Comparison of ENCODE assay signal across 12 cellular contexts in genomic region chr20:5602346-5602745, GRCh38. TPM values are rescaled to one million over a fixed set of nuclear protein-coding genes. Genes with fewer than 3 reads are reported as not detected.
A peak's percentile ranks its signal among the peaks of the same experiment; 100 is the strongest.
DNase-seq lines count a peak whose midpoint lies in the region; ATAC-seq, FAIRE-seq and TF ChIP-seq lines count a peak whose summit lies in the region.
"Had no signal": no experiment of that assay in that cellular context is flagged by ENCODE, and none has a peak within 500 bp of the region (broad histone marks: within the 10 kb centered on the region; RNA-seq: fewer than 3 reads in every experiment).

No MANE protein-coding gene starts in this region.

- no peak overlapping the region for H3K4me3 Mint-ChIP-seq in CD14-positive monocyte
- H3K4me3 Mint-ChIP-seq in activated B cell treated with CpG ODN at 0.5 μM for 24 hours = no peak overlapping the region

- H3K27ac Mint-ChIP-seq in CD14-positive monocyte (peak overlapping the region in 6 of 7 donors; percentile 67 to 88 (median 76)), activated B cell treated with CpG ODN at 0.5 μM for 24 hours (peak overlapping the region; percentile 62)

- CTCF ChIA-PET in activated B cell treated with CpG ODN at 0.5 μM for 24 hours (lab: Charles Lee) = no interaction called here

- H3K4me3 ChIP-seq in fibroblast of the aortic adventitia (ENCODE audit: low read depth, low read length) (no peak overlapping the region), pancreas (no peak overlapping the region)
- H3K4me3 ChIP-seq: testis had no signal

- peaks cover 0 to 15% (median 0%) of the 10 kb centered on the region in 3 donors for H3K36me3 ChIP-seq in pancreas

- no peak for FAIRE-seq in pancreas (lab: Jason Lieb, UNC)

- H3K36me3 Mint-ChIP-seq in CD14-positive monocyte = peaks cover 78 to 93% of the 10 kb centered on the region in 2 donors
- peaks cover 62% of the 10 kb centered on the region for H3K36me3 Mint-ChIP-seq in activated B cell treated with CpG ODN at 0.5 μM for 24 hours (ENCODE audit: low read depth)

- 59 to 60% methylated on average over 5 of the region's 5 CpGs for WGBS in pancreas, 2 donors

- intact Hi-C loops in CD14-positive monocyte (cut with micrococcal nuclease) (loop anchor here in 1 of 2 donors (5.0 to 10.0 kb wide), 2 partner anchors 35 to 152 kb away; partner anchors contain the start of gene SHLD1), activated B cell treated with CpG ODN at 0.5 μM for 24 hours (cut with micrococcal nuclease) (no loop called here), pancreas (cut with DNase I) (no loop called here)

- no peaks in the 10 kb centered on the region for H3K27me3 Mint-ChIP-seq in CD14-positive monocyte (ENCODE audit: low read depth in 3 of 3)
- no peaks in the 10 kb centered on the region for H3K27me3 Mint-ChIP-seq in activated B cell treated with CpG ODN at 0.5 μM for 24 hours

- TF ChIP-seq CTCF in CD14-positive monocyte (IDR thresholded peaks at IDR 0.05) = no peak
- no peak for TF ChIP-seq CTCF in activated B cell treated with CpG ODN at 0.5 μM for 24 hours (IDR thresholded peaks at IDR 0.05)
- no peak for TF ChIP-seq CTCF in fibroblast of the aortic adventitia (IDR thresholded peaks at IDR 0.05; ENCODE audit: insufficient read depth, low read length)
- TF ChIP-seq CTCF in pancreas (IDR thresholded peaks at IDR 0.05) = no peak

- DNase-seq in CD14-positive monocyte (ENCODE audit: low spot score) = no peak
- DNase-seq in EL = peak; percentile 29
- DNase-seq in activated B cell treated with CpG ODN at 0.5 μM for 24 hours = no peak
- DNase-seq in fibroblast of the aortic adventitia (ENCODE audit: low read depth) = peak; percentile 50
- DNase-seq in pancreas = no peak
- DNase-seq in NCI-H82 (lab: John Stamatoyannopoulos, UW) = no peak
- DNase-seq: activated effector memory CD4-positive, alpha-beta T cell treated with anti-CD3 and anti-CD28 coated beads, Interleukin-2, amount 50 U/mL, for 16 hours; erythroblast; NCI-H2171 treated with DMSO at 0.1 percent for 48 hours; testis had no signal

- no peaks in the 10 kb centered on the region for H3K27me3 ChIP-seq in pancreas
- H3K27me3 ChIP-seq: testis had no signal

- H3K4me1 Mint-ChIP-seq in CD14-positive monocyte (peaks cover 60% of the 10 kb centered on the region), activated B cell treated with CpG ODN at 0.5 μM for 24 hours (peaks cover 75% of the 10 kb centered on the region)

- H3K9me3 Mint-ChIP-seq in CD14-positive monocyte (no peaks in the 10 kb centered on the region), activated B cell treated with CpG ODN at 0.5 μM for 24 hours (no peaks in the 10 kb centered on the region)

- peaks cover 0 to 10% (median 2%) of the 10 kb centered on the region in 3 donors for H3K4me1 ChIP-seq in pancreas

- no peak for ATAC-seq in activated B cell treated with CpG ODN at 0.5 μM for 24 hours (ENCODE audit: low read depth)
- no peak for ATAC-seq in GM19324 (IDR thresholded peaks at IDR 0.05; ENCODE audit: low FRiP score, unreplicated experiment)
- ATAC-seq in pancreas = no peak
- ATAC-seq in HG02623 (IDR thresholded peaks at IDR 0.05; ENCODE audit: unreplicated experiment) = no peak

- no peak overlapping the region for H3K27ac ChIP-seq in pancreas
- H3K27ac ChIP-seq: testis had no signal

- no peaks in the 10 kb centered on the region for H3K9me3 ChIP-seq in pancreas
- H3K9me3 ChIP-seq: testis had no signal

- POLR2A ChIA-PET in activated B cell treated with CpG ODN at 0.5 μM for 24 hours (lab: Charles Lee) = interaction anchor here (0.9 to 5.1 kb wide), 2 partner anchors 21 to 44 kb away, joined by 4 to 37 read pairs; no protein-coding TSS in a partner anchor

RNA-seq across cellular contexts. Expression of gene GPCPD1, which starts 8.5 kb away (rescaled TPM):
- polyA plus RNA-seq in CD14-positive monocyte (10 to 100 TPM; 46.8 to 78.9 TPM), pancreas (10 to 100 TPM in 1 of 2 donors, 1 to 10 TPM in 1; 7.0 to 11.2 TPM)
- total RNA-seq in activated B cell treated with CpG ODN at 0.5 μM for 24 hours (67.4 and 91.4 TPM in 2 replicates), fibroblast of the aortic adventitia (ENCODE audit: low replicate concordance) (29.5 and 29.7 TPM in 2 replicates), pancreas (10 to 100 TPM in 5 of 6 donors, 1 to 10 TPM in 1; 9.3 to 17.6 (median 10.9) TPM)

Comparison
In these comparisons a context has a peak if more than half of its experiments do, and no peak if none do; other contexts are left out.
1. DNase-seq: peak in EL (single experiment) and fibroblast of the aortic adventitia (single experiment); none in CD14-positive monocyte (single experiment), activated B cell treated with CpG ODN at 0.5 μM for 24 hours (single experiment), pancreas (0 of 6) and NCI-H82 (single experiment).